ENCODE assay signal across 8 cellular contexts in the genomic region with DNA sequence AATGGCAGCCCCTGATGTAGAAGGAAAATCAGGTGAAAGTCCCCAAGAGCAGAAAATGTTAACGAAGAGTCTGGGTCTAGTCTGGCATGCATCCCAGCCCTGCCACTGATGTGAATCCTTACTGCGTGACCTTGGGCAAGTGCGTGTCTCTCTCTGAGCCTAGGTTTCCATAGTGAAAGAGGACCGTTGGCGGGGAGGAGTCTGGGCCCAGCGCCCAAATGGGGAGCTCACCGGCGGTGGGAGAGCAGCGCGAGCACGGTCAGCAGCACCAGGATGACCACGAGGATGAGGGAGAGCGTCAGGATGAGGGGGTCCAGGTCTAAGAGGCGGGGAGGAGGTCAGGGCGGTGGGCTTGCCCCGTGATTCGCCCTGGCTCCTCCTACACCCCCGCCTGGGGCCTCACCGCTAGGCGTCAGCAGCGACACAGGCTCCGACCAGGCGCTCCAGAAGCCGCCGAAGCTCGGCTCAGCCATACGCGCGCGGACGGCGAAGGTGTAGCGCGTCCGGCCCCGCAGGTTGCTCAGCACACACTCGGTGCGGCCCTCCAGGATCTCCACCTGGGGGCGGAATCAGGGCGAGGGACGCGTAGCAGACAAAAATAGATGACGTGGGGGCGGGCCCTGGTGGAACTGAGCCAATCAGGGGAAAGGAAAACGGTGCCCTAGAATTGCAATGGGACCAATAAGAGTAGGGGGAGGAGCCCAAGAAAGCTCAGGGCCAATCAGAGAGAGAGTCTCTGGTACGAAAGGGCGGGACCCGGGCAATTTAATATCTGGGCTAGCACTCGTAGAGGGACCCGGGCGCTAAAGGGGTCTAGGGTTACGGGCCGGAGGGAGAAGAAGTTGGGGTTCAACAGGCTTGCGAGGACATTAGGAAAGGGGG. TPM values are rescaled to one million over a fixed set of nuclear protein-coding genes. Genes with fewer than 3 reads are reported as not detected.
DNase-seq lines count a peak whose midpoint lies in the region; ATAC-seq and TF ChIP-seq lines count a peak whose summit lies in the region.

No MANE protein-coding gene starts in this region.

- H3K27ac ChIP-seq in adrenal gland, result peak overlapping the region; percentile 73 to 97 (median 89)

- H3K36me3 Mint-ChIP-seq in progenitor cell of endocrine pancreas (ENCODE audit: insufficient read depth), result peaks cover 3% of the 10 kb centered on the region

- H3K27me3 ChIP-seq in adrenal gland, result no peaks in the 10 kb centered on the region

- peak overlapping the region; percentile 96 for H3K27ac Mint-ChIP-seq in progenitor cell of endocrine pancreas

- intact Hi-C loops in adrenal gland (cut with DNase I), result loop anchor here (5.0 kb wide), 3 partner anchors 51 to 101 kb away; a partner anchor contains a TSS
- intact Hi-C loops in left cardiac atrium (cut with DNase I), result no loop called here

- DNase-seq in GM10248 (ENCODE audit: extremely low spot score) (peak; percentile 98), HFF-Myc (ENCODE audit: extremely low read depth, low read depth) (peak; percentile 91), MV-4-11 (lab: John Stamatoyannopoulos, UW) (peak; percentile 99), SW480 (ENCODE audit: low spot score) (peak; percentile 100), adrenal gland (peak; percentile 95 to 99 (median 97)), left cardiac atrium (peak; percentile 94), progenitor cell of endocrine pancreas (ENCODE audit: low spot score, unreplicated experiment) (peak; percentile 95), ureter (ENCODE audit: low spot score) (peak; percentile 97)

- peak; percentile 89 to 93 for ATAC-seq in left cardiac atrium

- peaks cover 38 to 65% of the 10 kb centered on the region in 2 donors for H3K4me1 ChIP-seq in adrenal gland (replicated peaks in 1 of 2)

- H3K4me3 ChIP-seq in HFF-Myc (replicated peaks; ENCODE audit: low read depth, low read length), result peak overlapping the region; percentile 57
- H3K4me3 ChIP-seq in adrenal gland, result peak overlapping the region in 2 of 4 donors; percentile 44 to 68

- TF ChIP-seq CTCF in GM10248 (IDR thresholded peaks at IDR 0.05; ENCODE audit: control extremely low read depth, extremely low read depth, low read depth, missing control alignments) (peak; percentile 67), HFF-Myc (IDR thresholded peaks at IDR 0.05; ENCODE audit: low read depth, low read length, missing control alignments) (peak; percentile 68), adrenal gland (IDR thresholded peaks at IDR 0.05) (peak; percentile 50 to 83 (median 74)), progenitor cell of endocrine pancreas (IDR thresholded peaks at IDR 0.05; ENCODE audit: unreplicated experiment) (peak; percentile 73)

- no peaks in the 10 kb centered on the region for H3K9me3 Mint-ChIP-seq in progenitor cell of endocrine pancreas (ENCODE audit: low read depth)

- peak overlapping the region; percentile 77 for H3K4me3 Mint-ChIP-seq in progenitor cell of endocrine pancreas (ENCODE audit: low read depth)

- H3K9me3 ChIP-seq in adrenal gland (replicated peaks in 1 of 3), result no peaks in the 10 kb centered on the region

- POLR2A ChIA-PET in GM10248 (lab: Yijun Ruan, JAX), result interaction anchor here (0.6 to 1.3 kb wide), 7 partner anchors 35 to 102 kb away, joined by 3 to 6 read pairs (median 4); a partner anchor contains a TSS

- H3K36me3 ChIP-seq in adrenal gland (replicated peaks in 1 of 2), result no peaks in the 10 kb centered on the region

- peaks cover 12% of the 10 kb centered on the region for H3K4me1 Mint-ChIP-seq in progenitor cell of endocrine pancreas (ENCODE audit: low read depth)

- CTCF ChIA-PET in GM10248 (lab: Yijun Ruan, JAX), result interaction anchor here (0.6 to 4.1 kb wide), 50 partner anchors 8 to 230 kb away, joined by 3 to 50 read pairs (median 5); a partner anchor contains a TSS

- TF ChIP-seq POLR2A in adrenal gland (IDR thresholded peaks at IDR 0.05), result peak; percentile 85 to 89

- 1 to 2% (median 1%) methylated on average over 32 to 54 of the region's 54 CpGs for WGBS in adrenal gland, 4 donors

- H3K27me3 Mint-ChIP-seq in progenitor cell of endocrine pancreas, result peaks cover 11% of the 10 kb centered on the region

RNA-seq across cellular contexts. Expression of a gene that starts 3.2 kb away (rescaled TPM):
- 10 to 100 TPM; 15.7 to 37.9 (median 23.5) TPM for total RNA-seq in adrenal gland
- polyA plus RNA-seq in adrenal gland, result 10 to 100 TPM in 2 of 3 donors, 1 to 10 TPM in 1; 6.8 to 74.0 (median 49.3) TPM
- total RNA-seq in left cardiac atrium, result 1 to 10 TPM; 7.5 to 7.7 TPM
- total RNA-seq in progenitor cell of endocrine pancreas, result 53.6 and 56.7 TPM in 2 replicates
- 6.7 TPM for total RNA-seq in ureter

RNA-seq across cellular contexts. Expression of a gene that starts 6.4 kb away (rescaled TPM):
- 1 to 10 TPM; 2.6 to 5.5 (median 3.8) TPM for total RNA-seq in adrenal gland
- polyA plus RNA-seq in adrenal gland, result 1 to 10 TPM; 2.1 to 8.4 (median 6.0) TPM
- 1 to 10 TPM; 1.3 to 1.5 TPM for total RNA-seq in left cardiac atrium
- 3.2 and 3.3 TPM in 2 replicates for total RNA-seq in progenitor cell of endocrine pancreas
- 4.3 TPM for total RNA-seq in ureter

RNA-seq across cellular contexts. Expression of a gene that starts 25.7 kb away (rescaled TPM):
- total RNA-seq in adrenal gland (10 to 100 TPM; 31.3 to 46.8 (median 43.0) TPM), left cardiac atrium (10 to 100 TPM; 23.5 to 28.3 TPM), progenitor cell of endocrine pancreas (7.9 and 10.1 TPM in 2 replicates), ureter (25.5 TPM)
- polyA plus RNA-seq in adrenal gland, result 10 to 100 TPM; 12.1 to 57.0 (median 39.9) TPM

RNA-seq across cellular contexts. Expression of a gene that starts 34.6 kb away (rescaled TPM):
- total RNA-seq in adrenal gland (10 to 100 TPM; 24.1 to 83.7 (median 58.8) TPM), left cardiac atrium (10 to 100 TPM; 16.4 to 20.0 TPM), progenitor cell of endocrine pancreas (25.0 and 27.6 TPM in 2 replicates), ureter (44.4 TPM)
- 100 to 1,000 TPM in 2 of 3 donors, 10 to 100 TPM in 1; 33.8 to 479 (median 238) TPM for polyA plus RNA-seq in adrenal gland

RNA-seq across cellular contexts. Expression of a gene that starts 34.8 kb away (rescaled TPM):
- 1,000 to 10,000 TPM in 1 of 8 donors, 100 to 1,000 TPM in 7; 191 to 1,314 (median 380) TPM for total RNA-seq in adrenal gland
- polyA plus RNA-seq in adrenal gland, result 100 to 1,000 TPM; 135 to 306 (median 207) TPM
- 10 to 100 TPM; 89.9 to 96.6 TPM for total RNA-seq in left cardiac atrium
- total RNA-seq in progenitor cell of endocrine pancreas, result 49.8 and 51.1 TPM in 2 replicates
- 185 TPM for total RNA-seq in ureter

Comparison
In these comparisons a context has a peak if more than half of its experiments do, and no peak if none do; other contexts are left out.
1. intact Hi-C loops: an anchor here in adrenal gland (5.0 kb wide); none called in left cardiac atrium.